ENCODE assay signal across 8 cellular contexts in the genomic region with DNA sequence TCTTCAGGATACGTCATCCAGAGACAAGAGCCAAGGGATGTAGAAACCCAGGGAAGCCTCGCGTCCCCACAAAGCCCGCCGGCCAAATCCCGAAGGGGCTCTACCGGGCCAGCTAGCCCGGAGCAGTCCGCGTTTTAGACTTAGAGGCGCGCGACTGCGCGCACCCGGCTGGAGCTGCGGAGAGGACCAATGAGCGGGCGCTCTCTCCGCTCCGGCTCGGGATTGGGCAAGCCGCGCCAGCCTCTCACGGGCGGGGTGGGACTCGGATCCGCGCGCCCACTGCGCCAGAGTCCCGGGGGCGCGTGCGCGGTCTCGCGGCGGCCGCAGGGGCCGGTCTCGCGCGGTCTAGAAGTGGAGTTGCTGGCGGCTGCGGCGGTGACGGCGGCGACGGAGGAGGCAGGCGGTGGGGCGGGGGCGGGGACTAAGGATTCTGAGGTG. TPM values are rescaled to one million over a fixed set of nuclear protein-coding genes. Genes with fewer than 3 reads are reported as not detected.
DNase-seq lines count a peak whose midpoint lies in the region; ATAC-seq and TF ChIP-seq lines count a peak whose summit lies in the region.

No MANE protein-coding gene starts in this region.

- CTCF ChIA-PET in Panc1 (lab: Charles Lee): interaction anchor here (0.7 kb wide), 2 partner anchors 15 to 45 kb away, joined by 4 read pairs; no protein-coding TSS in a partner anchor

- H3K36me3 Mint-ChIP-seq in naive B cell: no peaks in the 10 kb centered on the region
- no peaks in the 10 kb centered on the region for H3K36me3 Mint-ChIP-seq in stimulated activated effector memory CD8-positive, alpha-beta T cell treated with anti-CD3 and anti-CD28 coated beads, Interleukin-12 subunit alpha, Interleukin-12 subunit beta, amount 100 ng/mL, for 72 hours

- H3K4me3 Mint-ChIP-seq in naive B cell: peak overlapping the region; percentile 85 to 97 (median 94)
- peak overlapping the region; percentile 76 for H3K4me3 Mint-ChIP-seq in stimulated activated effector memory CD8-positive, alpha-beta T cell treated with anti-CD3 and anti-CD28 coated beads, Interleukin-12 subunit alpha, Interleukin-12 subunit beta, amount 100 ng/mL, for 72 hours

- intact Hi-C loops in Panc1 (cut with micrococcal nuclease; ENCODE audit: unreplicated experiment): loop anchor here (2.0 kb wide), 1 partner anchor 52 kb away; the partner anchor contains the start of gene GARIN2

- H3K27ac Mint-ChIP-seq in naive B cell: peak overlapping the region; percentile 75 to 93 (median 83)
- H3K27ac Mint-ChIP-seq in stimulated activated effector memory CD8-positive, alpha-beta T cell treated with anti-CD3 and anti-CD28 coated beads, Interleukin-12 subunit alpha, Interleukin-12 subunit beta, amount 100 ng/mL, for 72 hours: peak overlapping the region; percentile 48

- H3K27ac ChIP-seq in Panc1 (ENCODE audit: low read length): peak overlapping the region; percentile 96

- H3K9me3 Mint-ChIP-seq in naive B cell: no peaks in the 10 kb centered on the region
- H3K9me3 Mint-ChIP-seq in stimulated activated effector memory CD8-positive, alpha-beta T cell treated with anti-CD3 and anti-CD28 coated beads, Interleukin-12 subunit alpha, Interleukin-12 subunit beta, amount 100 ng/mL, for 72 hours: no peaks in the 10 kb centered on the region

- DNase-seq in DMS79 (lab: John Stamatoyannopoulos, UW) (peak; percentile 96), KBM-7 (peak; percentile 98), Panc1 (ENCODE audit: low read depth, low spot score) (peak; percentile 72), activated T-helper 1 cell treated with Interleukin-2 at 50 U/mL for 16 hours (ENCODE audit: low read depth) (peak; percentile 89), fibroblast of gingiva (ENCODE audit: low read depth) (peak; percentile 96), naive B cell (peak; percentile 92)
- peak; percentile 84 to 95 for DNase-seq in stimulated activated effector memory CD8-positive, alpha-beta T cell treated with anti-CD3 and anti-CD28 coated beads, Interleukin-12 subunit alpha, Interleukin-12 subunit beta, amount 100 ng/mL, for 72 hours (ENCODE audit: low spot score in 2 of 2)

- H3K27me3 Mint-ChIP-seq in naive B cell: no peaks in the 10 kb centered on the region

- H3K27me3 ChIP-seq in Panc1 (ENCODE audit: control insufficient read depth, insufficient read depth, low read length): no peaks in the 10 kb centered on the region

- no TSS peak for BruUV-seq in Panc1 (replicated peaks; lab: Mats Ljungman, UMichigan)

- no peaks in the 10 kb centered on the region; the same call in 1 of the 2 replicates for H3K36me3 ChIP-seq in Panc1 (ENCODE audit: control insufficient read depth, insufficient read depth, low read length)

- in situ Hi-C loops in KBM-7 (cut with MboI; ENCODE audit: low pct_unique_long_range_greater_than_20kb, low sequenced_read_pairs): no loop called here
- in situ Hi-C loops in Panc1 (cut with HindIII; ENCODE audit: low pct_unique_long_range_greater_than_20kb, low sequenced_read_pairs): no loop called here

- H3K4me3 ChIP-seq in Panc1 (ENCODE audit: low read depth in 2 of 2, low read length in 2 of 2): peak overlapping the region; percentile 79

- POLR2A ChIA-PET in Panc1 (lab: Charles Lee): no interaction called here

- H3K4me1 Mint-ChIP-seq in naive B cell: peaks cover 8 to 23% (median 16%) of the 10 kb centered on the region in 3 donors
- peaks cover 19% of the 10 kb centered on the region for H3K4me1 Mint-ChIP-seq in stimulated activated effector memory CD8-positive, alpha-beta T cell treated with anti-CD3 and anti-CD28 coated beads, Interleukin-12 subunit alpha, Interleukin-12 subunit beta, amount 100 ng/mL, for 72 hours

- no peak for TF ChIP-seq CTCF in Panc1 (IDR thresholded peaks at IDR 0.05)

- no peaks in the 10 kb centered on the region for H3K9me3 ChIP-seq in Panc1 (ENCODE audit: control insufficient read depth, insufficient read depth, low read depth, low read length)

- peaks cover 20% of the 10 kb centered on the region for H3K4me1 ChIP-seq in Panc1 (ENCODE audit: control insufficient read depth, insufficient read depth, low read length)

- peak; percentile 84 for ATAC-seq in GM21723 (IDR thresholded peaks at IDR 0.05; ENCODE audit: unreplicated experiment)
- ATAC-seq in Panc1: peak; percentile 92
- ATAC-seq in naive B cell (ENCODE audit: low read depth in 2 of 2): peak; percentile 89 to 90
- peak; percentile 97 for ATAC-seq in stimulated activated effector memory CD8-positive, alpha-beta T cell treated with anti-CD3 and anti-CD28 coated beads, Interleukin-12 subunit alpha, Interleukin-12 subunit beta, amount 100 ng/mL, for 72 hours

RNA-seq across cellular contexts. Expression of gene PALS1, which starts 0.2 kb away (rescaled TPM):
- total RNA-seq in Panc1 (2021; ENCODE audit: unreplicated experiment): 52.6 TPM
- 23.0 TPM for polyA plus RNA-seq in Panc1 (2012; ENCODE audit: insufficient read length)
- 1 to 10 TPM; 2.3 to 3.8 (median 2.9) TPM for polyA plus RNA-seq in naive B cell (ENCODE audit: low read depth in 6 of 6)

RNA-seq across cellular contexts. Expression of gene GARIN2, which starts 51.8 kb away (rescaled TPM):
- 8.9 TPM for total RNA-seq in Panc1 (2021; ENCODE audit: unreplicated experiment)
- 6.9 TPM for polyA plus RNA-seq in Panc1 (2012; ENCODE audit: insufficient read length)
- polyA plus RNA-seq in naive B cell (ENCODE audit: low read depth in 6 of 6): under 1 TPM in 1 of 6 donors, not detected in 5; 0.20 TPM

Comparison
In these comparisons a context has a peak if more than half of its experiments do, and no peak if none do; other contexts are left out.
1. Peak in every context shown above with its lines: DNase-seq, ATAC-seq, H3K4me3 ChIP-seq and H3K27ac ChIP-seq.